ENCODE assay signal across 8 cellular contexts in the genomic region with DNA sequence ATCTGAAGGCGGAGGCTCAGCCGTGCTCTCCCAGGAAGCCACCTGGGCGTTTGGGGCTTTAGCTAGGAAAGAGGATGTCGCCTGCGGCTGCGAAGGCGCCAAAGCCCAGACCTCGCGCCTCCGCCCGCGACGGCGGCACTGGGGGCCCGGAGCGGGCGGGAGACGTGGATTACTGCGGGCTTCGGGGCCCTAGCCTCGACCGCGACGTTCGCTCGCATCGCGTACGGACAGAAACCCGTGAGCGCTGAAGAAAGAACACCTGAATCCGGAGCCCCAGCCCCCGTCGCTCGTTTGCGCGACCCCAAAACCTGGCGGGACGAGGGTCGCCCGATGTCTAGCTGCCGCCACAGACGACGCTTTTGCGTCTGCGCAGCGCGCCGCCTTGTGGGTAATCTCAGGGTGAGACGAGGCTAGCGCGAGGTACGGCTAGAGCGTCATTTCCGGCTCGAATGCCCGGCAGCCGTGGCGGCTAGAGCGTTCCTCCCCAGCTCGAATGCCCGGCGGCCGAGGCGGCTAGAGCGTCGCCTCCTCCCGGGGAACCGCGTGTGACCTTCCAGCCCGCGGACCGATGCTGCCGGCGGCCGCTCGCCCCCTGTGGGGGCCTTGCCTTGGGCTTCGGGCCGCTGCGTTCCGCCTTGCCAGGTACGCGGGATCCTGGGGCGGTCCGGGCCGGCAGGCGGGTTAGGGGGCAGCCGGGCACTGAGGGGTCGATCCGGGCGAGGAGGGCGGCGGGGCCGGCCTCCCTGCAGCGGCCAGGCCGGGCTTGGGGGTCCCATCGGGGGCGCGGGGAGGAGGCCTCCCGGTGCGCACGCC. TPM values are rescaled to one million over a fixed set of nuclear protein-coding genes. Genes with fewer than 3 reads are reported as not detected.
DNase-seq lines count a peak whose midpoint lies in the region; ATAC-seq and TF ChIP-seq lines count a peak whose summit lies in the region.

A gene (plus strand): TSS at position 434 of the 813 bp plus-strand sequence. CDS start 135 bp downstream, at position 569.

- intact Hi-C loops in tibial artery (cut with DNase I; ENCODE audit: low total_unique reads), result no loop called here

- TF ChIP-seq CTCF in GM10266 (IDR thresholded peaks at IDR 0.05; ENCODE audit: control insufficient read depth, insufficient read depth, low read depth, missing control alignments), result peak; percentile 1
- peak; percentile 6 for TF ChIP-seq CTCF in cardiac muscle cell (IDR thresholded peaks at IDR 0.05; ENCODE audit: low read depth, low read length)
- TF ChIP-seq CTCF in parathyroid adenoma (IDR thresholded peaks at IDR 0.05), result peak; percentile 65
- peak; percentile 23 to 49 for TF ChIP-seq CTCF in tibial artery (IDR thresholded peaks at IDR 0.05)

- H3K4me1 ChIP-seq in cardiac muscle cell (ENCODE audit: low read depth) (peaks cover 7% of the 10 kb centered on the region), parathyroid adenoma (peaks cover 11% of the 10 kb centered on the region), tibial artery (peaks cover 0 to 37% (median 28%) of the 10 kb centered on the region in 4 donors)

- H3K4me3 ChIP-seq in cardiac muscle cell (peak within 1 kb of the TSS; percentile 54), parathyroid adenoma (ENCODE audit: low read depth, low read length) (peak within 1 kb of the TSS; percentile 94), tibial artery (peak within 1 kb of the TSS; percentile 71 to 82)

- peak; percentile 99 for DNase-seq in GM10266 (ENCODE audit: extremely low spot score)
- peak; percentile 72 for DNase-seq in NCI-H128 (lab: John Stamatoyannopoulos, UW; ENCODE audit: unreplicated experiment)
- DNase-seq in SW 1271 (lab: John Stamatoyannopoulos, UW), result peak; percentile 77 to 80
- peak; percentile 76 for DNase-seq in activated naive CD8-positive, alpha-beta T cell treated with anti-CD3 and anti-CD28 coated beads, Interleukin-2, amount 50 U/mL, for 16 hours (ENCODE audit: low read depth, low spot score)
- peak; percentile 94 to 98 for DNase-seq in cardiac muscle cell (ENCODE audit: low read depth in 1 of 2, low spot score in 1 of 2)
- peak; percentile 91 to 94 for DNase-seq in tibial artery

- H3K27ac ChIP-seq in cardiac muscle cell, result peak within 1 kb of the TSS; percentile 89
- H3K27ac ChIP-seq in parathyroid adenoma, result peak within 1 kb of the TSS; percentile 90
- peak within 1 kb of the TSS; percentile 92 to 93 for H3K27ac ChIP-seq in tibial artery

- peak within 1 kb of the TSS; percentile 78 for H3K4me2 ChIP-seq in parathyroid adenoma (ENCODE audit: low read length)

- H2AFZ ChIP-seq in parathyroid adenoma, result peak within 1 kb of the TSS; percentile 95

- H3K9me3 ChIP-seq in cardiac muscle cell (ENCODE audit: low read depth), result no peaks in the 10 kb centered on the region
- H3K9me3 ChIP-seq in parathyroid adenoma (ENCODE audit: control insufficient read depth, low read length), result no peaks in the 10 kb centered on the region
- H3K9me3 ChIP-seq in tibial artery, result no peaks in the 10 kb centered on the region

- no peaks in the 10 kb centered on the region for H3K27me3 ChIP-seq in cardiac muscle cell
- H3K27me3 ChIP-seq in parathyroid adenoma (ENCODE audit: control insufficient read depth, insufficient read depth, low read length), result no peaks in the 10 kb centered on the region
- H3K27me3 ChIP-seq in tibial artery, result no peaks in the 10 kb centered on the region

- peaks cover 25% of the 10 kb centered on the region for H3K79me2 ChIP-seq in parathyroid adenoma

- peak; percentile 79 for ATAC-seq in HG02610 (IDR thresholded peaks at IDR 0.05; ENCODE audit: unreplicated experiment)

- H3K36me3 ChIP-seq in cardiac muscle cell (peaks cover 38% of the 10 kb centered on the region), parathyroid adenoma (ENCODE audit: control insufficient read depth, insufficient read depth, low read length) (no peaks in the 10 kb centered on the region), tibial artery (peaks cover 4 to 69% (median 53%) of the 10 kb centered on the region in 3 donors)

- H3K9ac ChIP-seq in parathyroid adenoma, result peak within 1 kb of the TSS; percentile 90

RNA-seq across cellular contexts. Expression of the gene that starts here (rescaled TPM):
- 45.0 and 47.5 TPM in 2 replicates for total RNA-seq in cardiac muscle cell
- polyA plus RNA-seq in cardiac muscle cell, result 187 and 222 TPM in 2 replicates

Comparison
In these comparisons a context has a peak if more than half of its experiments do, and no peak if none do; other contexts are left out.
1. Peak in every context shown above with its lines: DNase-seq, ATAC-seq, H3K4me3 ChIP-seq and H3K27ac ChIP-seq.
2. CTCF ChIP-seq: peak in every context shown above with its lines; median percentile 65 in parathyroid adenoma; 36 in tibial artery; 6 in cardiac muscle cell; 1 in GM10266.